ENCODE assay signal across 1 cellular context in genomic region chr1:23528245-23528978, GRCh38.
TF ChIP-seq lines count a peak whose summit lies in the region.

No MANE protein-coding gene starts in this region.

TF ChIP-seq in GM12878, 131 proteins besides CTCF, POLR2A, EP300 and RAD21 (continued from another document):
- no peak for TF ChIP-seq MLLT1 (IDR thresholded peaks at IDR 0.05)
- TF ChIP-seq ZNF592 (IDR thresholded peaks at IDR 0.05): no peak
- peak; percentile 37; the same call in 1 of the 2 replicates for TF ChIP-seq FOXM1 (IDR thresholded peaks at IDR 0.05; ENCODE audit: low read depth, low read length)
- peak; percentile 59 for TF ChIP-seq DPF2 (IDR thresholded peaks at IDR 0.05)
- TF ChIP-seq CBX5 (IDR thresholded peaks at IDR 0.05; ENCODE audit: low read depth): peak; percentile 85; the same call in 1 of the 2 replicates
- no peak for TF ChIP-seq YBX1 (IDR thresholded peaks at IDR 0.05)
- TF ChIP-seq TAF1 (IDR thresholded peaks at IDR 0.05; ENCODE audit: borderline replicate concordance, low read depth, low read length): peak; percentile 53; the same call in 1 of the 2 replicates
- no peak for TF ChIP-seq POLR2AphosphoS2 (IDR thresholded peaks at IDR 0.05; ENCODE audit: low read depth, low read length)
- TF ChIP-seq RELA (IDR thresholded peaks at IDR 0.05; ENCODE audit: borderline replicate concordance, partially characterized antibody): no peak
- TF ChIP-seq SKIL (IDR thresholded peaks at IDR 0.05; ENCODE audit: low read depth, poor library complexity, severe bottlenecking): peak; percentile 18
- no peak for TF ChIP-seq NRF1 (conservative IDR thresholded peaks at IDR 0.05; ENCODE audit: low read depth, low read length)
- TF ChIP-seq KAT2A (conservative IDR thresholded peaks at IDR 0.05; ENCODE audit: control insufficient read depth, low read depth, low read length): no peak
- TF ChIP-seq TCF7 (IDR thresholded peaks at IDR 0.05; ENCODE audit: borderline replicate concordance): 0 out of 2 replicates have a peak, but pooled peaks have one; percentile 44
- TF ChIP-seq, protein P1, sequence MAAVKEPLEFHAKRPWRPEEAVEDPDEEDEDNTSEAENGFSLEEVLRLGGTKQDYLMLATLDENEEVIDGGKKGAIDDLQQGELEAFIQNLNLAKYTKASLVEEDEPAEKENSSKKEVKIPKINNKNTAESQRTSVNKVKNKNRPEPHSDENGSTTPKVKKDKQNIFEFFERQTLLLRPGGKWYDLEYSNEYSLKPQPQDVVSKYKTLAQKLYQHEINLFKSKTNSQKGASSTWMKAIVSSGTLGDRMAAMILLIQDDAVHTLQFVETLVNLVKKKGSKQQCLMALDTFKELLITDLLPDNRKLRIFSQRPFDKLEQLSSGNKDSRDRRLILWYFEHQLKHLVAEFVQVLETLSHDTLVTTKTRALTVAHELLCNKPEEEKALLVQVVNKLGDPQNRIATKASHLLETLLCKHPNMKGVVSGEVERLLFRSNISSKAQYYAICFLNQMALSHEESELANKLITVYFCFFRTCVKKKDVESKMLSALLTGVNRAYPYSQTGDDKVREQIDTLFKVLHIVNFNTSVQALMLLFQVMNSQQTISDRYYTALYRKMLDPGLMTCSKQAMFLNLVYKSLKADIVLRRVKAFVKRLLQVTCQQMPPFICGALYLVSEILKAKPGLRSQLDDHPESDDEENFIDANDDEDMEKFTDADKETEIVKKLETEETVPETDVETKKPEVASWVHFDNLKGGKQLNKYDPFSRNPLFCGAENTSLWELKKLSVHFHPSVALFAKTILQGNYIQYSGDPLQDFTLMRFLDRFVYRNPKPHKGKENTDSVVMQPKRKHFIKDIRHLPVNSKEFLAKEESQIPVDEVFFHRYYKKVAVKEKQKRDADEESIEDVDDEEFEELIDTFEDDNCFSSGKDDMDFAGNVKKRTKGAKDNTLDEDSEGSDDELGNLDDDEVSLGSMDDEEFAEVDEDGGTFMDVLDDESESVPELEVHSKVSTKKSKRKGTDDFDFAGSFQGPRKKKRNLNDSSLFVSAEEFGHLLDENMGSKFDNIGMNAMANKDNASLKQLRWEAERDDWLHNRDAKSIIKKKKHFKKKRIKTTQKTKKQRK (IDR thresholded peaks at IDR 0.05; ENCODE audit: low read depth, low read length): no peak
- TF ChIP-seq EED (IDR thresholded peaks at IDR 0.05; ENCODE audit: low read depth): peak; percentile 90
- TF ChIP-seq ZNF24 (IDR thresholded peaks at IDR 0.05): no peak
- 0 out of 2 replicates have a peak, but pooled peaks have one; percentile 15 for TF ChIP-seq NR2F1 (conservative IDR thresholded peaks at IDR 0.05)
- TF ChIP-seq IKZF1 (conservative IDR thresholded peaks at IDR 0.05): peak; percentile 56
- no peak for TF ChIP-seq NFYA (IDR thresholded peaks at IDR 0.05; ENCODE audit: borderline replicate concordance, low read depth, low read length)
- no peak for TF ChIP-seq ATF3 (IDR thresholded peaks at IDR 0.05; ENCODE audit: borderline replicate concordance, extremely low read depth, low read depth, low read length)
- TF ChIP-seq MTA2 (IDR thresholded peaks at IDR 0.05; ENCODE audit: low read depth): peak; percentile 37; the same call in 1 of the 2 replicates
- TF ChIP-seq ZNF274 (IDR thresholded peaks at IDR 0.05; ENCODE audit: insufficient read depth, insufficient read length): no peak
- TF ChIP-seq JUND (IDR thresholded peaks at IDR 0.05; ENCODE audit: low read depth, low read length): no peak
- TF ChIP-seq TCF3 (IDR thresholded peaks at IDR 0.05; ENCODE audit: borderline replicate concordance, insufficient read depth, low read depth, low read length): peak; percentile 83; the same call in 1 of the 2 replicates
- TF ChIP-seq POU2F2 (IDR thresholded peaks at IDR 0.05; ENCODE audit: borderline replicate concordance, low read depth, low read length): no peak
- no peak for TF ChIP-seq SRF (IDR thresholded peaks at IDR 0.05; ENCODE audit: low read depth in 2 of 2, low read length in 2 of 2)
- peak; percentile 93 for TF ChIP-seq RUNX3 (IDR thresholded peaks at IDR 0.05; ENCODE audit: low read length)
- TF ChIP-seq CREM (IDR thresholded peaks at IDR 0.05; ENCODE audit: low read depth): peak; percentile 13; the same call in 1 of the 2 replicates
TF ChIP-seq in GM12878: peak in this region for 25.
